ENCODE assay signal across 25 cellular contexts in genomic region chr22:39138357-39138997, GRCh38. TPM values are rescaled to one million over a fixed set of nuclear protein-coding genes. Genes with fewer than 3 reads are reported as not detected.
A peak's percentile ranks its signal among the peaks of the same experiment; 100 is the strongest.
DNase-seq lines count a peak whose midpoint lies in the region; FAIRE-seq and TF ChIP-seq lines count a peak whose summit lies in the region.
"Had no signal": no experiment of that assay in that cellular context is flagged by ENCODE, and none has a peak within 500 bp of the region (broad histone marks: within the 10 kb centered on the region; RNA-seq: fewer than 3 reads in every experiment).

No MANE protein-coding gene starts in this region.

- no peak for FAIRE-seq in D721Med (lab: Jason Lieb, UNC)
- FAIRE-seq: HTR-8/SVneo had no signal

- H3K27me3 Mint-ChIP-seq in dendritic cell treated with granulocyte-macrophage colony-stimulating factor and Interleukin-4, amounts not matched to agents 40 ng/mL and 50 ng/mL, for 4 days = peaks cover 11% of the 10 kb centered on the region
- peaks cover 11% of the 10 kb centered on the region for H3K27me3 Mint-ChIP-seq in nephron progenitor cell (ENCODE audit: low read depth, poor library complexity)
- H3K27me3 Mint-ChIP-seq: IgD-negative memory B cell had no signal

- no peak overlapping the region for H3K4me3 ChIP-seq in osteoblast (ENCODE audit: insufficient read depth, low read length)
- no peak overlapping the region for H3K4me3 ChIP-seq in lower leg skin (ENCODE audit: low read depth, poor library complexity, severe bottlenecking)

- intact Hi-C loops in dendritic cell treated with granulocyte-macrophage colony-stimulating factor and Interleukin-4, amounts not matched to agents 40 ng/mL and 50 ng/mL, for 4 days (cut with micrococcal nuclease) = no loop called here
- intact Hi-C loops in lower leg skin (cut with DNase I; ENCODE audit: low total_unique reads) = no loop called here

- H3K4me1 ChIP-seq in osteoblast (ENCODE audit: insufficient read depth, low read length) = no peaks in the 10 kb centered on the region

- no peaks in the 10 kb centered on the region for H3K9me3 Mint-ChIP-seq in dendritic cell treated with granulocyte-macrophage colony-stimulating factor and Interleukin-4, amounts not matched to agents 40 ng/mL and 50 ng/mL, for 4 days
- no peaks in the 10 kb centered on the region for H3K9me3 Mint-ChIP-seq in nephron progenitor cell
- H3K9me3 Mint-ChIP-seq: HFFc6, IgD-negative memory B cell had no signal

- H3K27ac Mint-ChIP-seq in dendritic cell treated with granulocyte-macrophage colony-stimulating factor and Interleukin-4, amounts not matched to agents 40 ng/mL and 50 ng/mL, for 4 days = peak overlapping the region; percentile 30
- no peak overlapping the region for H3K27ac Mint-ChIP-seq in nephron progenitor cell
- H3K27ac Mint-ChIP-seq: HFFc6, IgD-negative memory B cell had no signal

- TF ChIP-seq POLR2A in lower leg skin (IDR thresholded peaks at IDR 0.05) = no peak

- WGBS in lower leg skin, 2 donors = 86 to 89% methylated on average over 14 of the region's 14 CpGs

- H3K36me3 ChIP-seq in osteoblast (ENCODE audit: insufficient read depth, low read length) = no peaks in the 10 kb centered on the region

- TF ChIP-seq CTCF in osteoblast (IDR thresholded peaks at IDR 0.05; ENCODE audit: extremely low read depth, low read depth, low read length) = no peak
- no peak for TF ChIP-seq CTCF in lower leg skin (IDR thresholded peaks at IDR 0.05)
- no peak for TF ChIP-seq CTCF in D721Med (IDR thresholded peaks at IDR 0.05; ENCODE audit: insufficient read depth, missing control alignments)
- TF ChIP-seq CTCF in nephron progenitor cell (IDR thresholded peaks at IDR 0.05) = no peak

- no peaks in the 10 kb centered on the region for H3K27me3 ChIP-seq in osteoblast (ENCODE audit: insufficient read depth, low read length)

- no peak overlapping the region for H3K4me3 Mint-ChIP-seq in dendritic cell treated with granulocyte-macrophage colony-stimulating factor and Interleukin-4, amounts not matched to agents 40 ng/mL and 50 ng/mL, for 4 days
- no peak overlapping the region for H3K4me3 Mint-ChIP-seq in nephron progenitor cell
- H3K4me3 Mint-ChIP-seq: HFFc6, IgD-negative memory B cell had no signal

- H3K36me3 Mint-ChIP-seq in dendritic cell treated with granulocyte-macrophage colony-stimulating factor and Interleukin-4, amounts not matched to agents 40 ng/mL and 50 ng/mL, for 4 days (ENCODE audit: low read depth) = peaks cover 22% of the 10 kb centered on the region
- no peaks in the 10 kb centered on the region for H3K36me3 Mint-ChIP-seq in nephron progenitor cell (ENCODE audit: low read depth)

- H3K27ac ChIP-seq in osteoblast (ENCODE audit: low read depth, low read length) = no peak overlapping the region
- H3K27ac ChIP-seq: C4-2B had no signal

- no peak overlapping the region for H2AFZ ChIP-seq in osteoblast (ENCODE audit: low read length)

- peaks cover 21% of the 10 kb centered on the region for H3K4me1 Mint-ChIP-seq in dendritic cell treated with granulocyte-macrophage colony-stimulating factor and Interleukin-4, amounts not matched to agents 40 ng/mL and 50 ng/mL, for 4 days (ENCODE audit: low read depth)
- H3K4me1 Mint-ChIP-seq in nephron progenitor cell = peaks cover 29% of the 10 kb centered on the region

- H4K20me1 ChIP-seq in osteoblast (ENCODE audit: insufficient read depth, low read length) = peaks cover 6% of the 10 kb centered on the region

- H3K79me2 ChIP-seq in osteoblast (ENCODE audit: insufficient read depth, low read length) = no peaks in the 10 kb centered on the region

- no peaks in the 10 kb centered on the region for H3K9me3 ChIP-seq in osteoblast (ENCODE audit: low read depth, low read length)
- H3K9me3 ChIP-seq: SK-N-SH had no signal

- H3K4me2 ChIP-seq in osteoblast (ENCODE audit: insufficient read depth, low read length) = no peak overlapping the region
- H3K4me2 ChIP-seq: SK-N-SH had no signal

- peak; percentile 4 for DNase-seq in AG20443 (ENCODE audit: low spot score)
- peak; percentile 6 for DNase-seq in D341Med (ENCODE audit: low spot score)
- peak; percentile 78 for DNase-seq in osteoblast (ENCODE audit: insufficient read length, low spot score, missing footprints)
- DNase-seq in lower leg skin (ENCODE audit: low spot score in 2 of 2) = no peak
- DNase-seq in D721Med (ENCODE audit: insufficient read length, low spot score) = no peak
- no peak for DNase-seq in nephron progenitor cell
- DNase-seq: DMS153, GDM1, GOT3, HFFc6, Karpas-422, NCI-H1048, NCI-H1436, NCI-H1930, NCI-H226, PC-3, RPMI8226, SHP77 treated with DMSO at 0.1 percent for 48 hours, SK-N-SH had no signal

RNA-seq across cellular contexts. Expression of gene CBX7, which starts 14.0 kb away (rescaled TPM):
- total RNA-seq in osteoblast (12.7 and 14.5 TPM in 2 replicates), lower leg skin (100 to 1,000 TPM in 1 of 4 donors, 10 to 100 TPM in 3; 47.6 to 108 (median 64.8) TPM)

RNA-seq across cellular contexts. Expression of gene APOBEC3H, which starts 41.4 kb away (rescaled TPM):
- total RNA-seq in osteoblast (not detected in 2 replicates), lower leg skin (not detected)
- total RNA-seq: A673, Daoy had no signal

Comparison
In these comparisons a context has a peak if more than half of its experiments do, and no peak if none do; other contexts are left out.
1. DNase-seq: peak in AG20443 (single experiment), D341Med (single experiment) and osteoblast (single experiment); none in lower leg skin (0 of 2), D721Med (single experiment) and nephron progenitor cell (single experiment).